17 cellular contexts compared by ENCODE assay signal in genomic region chr7:47915066-47915976, GRCh38. TPM values are rescaled to one million over a fixed set of nuclear protein-coding genes. Genes with fewer than 3 reads are reported as not detected.
A peak's percentile ranks its signal among the peaks of the same experiment; 100 is the strongest.
DNase-seq lines count a peak whose midpoint lies in the region; ATAC-seq, FAIRE-seq and TF ChIP-seq lines count a peak whose summit lies in the region.
"Had no signal": no experiment of that assay in that cellular context is flagged by ENCODE, and none has a peak within 500 bp of the region (broad histone marks: within the 10 kb centered on the region; RNA-seq: fewer than 3 reads in every experiment).

No MANE protein-coding gene starts in this region.

- intact Hi-C loops in Right ventricle myocardium superior (cut with DNase I), result no loop called here

- no peak for ATAC-seq in HG03565 (IDR thresholded peaks at IDR 0.05; ENCODE audit: unreplicated experiment)
- no peak for ATAC-seq in Right ventricle myocardium superior (ENCODE audit: poor library complexity)
- no peak for ATAC-seq in HG02678 (IDR thresholded peaks at IDR 0.05; ENCODE audit: unreplicated experiment)
- ATAC-seq: activated CD8-positive, alpha-beta T cell treated with anti-CD3 and anti-CD28 coated beads, Interleukin-2, amount 10 ng/mL, durations not matched to agents 7 days and 5 days; activated T-cell treated with anti-CD3 and anti-CD28 coated beads, Interleukin-2, amount 50 U/mL, for 72 hours had no signal

- peak; percentile 32 for FAIRE-seq in urothelium cell line (lab: Jason Lieb, UNC)

- H3K36me3 ChIP-seq in kidney epithelial cell (ENCODE audit: control insufficient read depth, insufficient read depth, low read length), result no peaks in the 10 kb centered on the region
- H3K36me3 ChIP-seq: cardiac muscle cell had no signal

- H3K27me3 ChIP-seq in kidney epithelial cell (ENCODE audit: control insufficient read depth, insufficient read depth, low read length), result no peaks in the 10 kb centered on the region
- H3K27me3 ChIP-seq: cardiac muscle cell had no signal

- no peak for TF ChIP-seq CTCF in choroid plexus epithelial cell (conservative IDR thresholded peaks at IDR 0.05; ENCODE audit: low read depth, low read length)
- no peak for TF ChIP-seq CTCF in kidney epithelial cell (IDR thresholded peaks at IDR 0.05; ENCODE audit: insufficient read depth, low read length, poor library complexity, severe bottlenecking)

- no peak overlapping the region for H3K4me3 ChIP-seq in choroid plexus epithelial cell (ENCODE audit: low read depth, low read length)
- no peak overlapping the region for H3K4me3 ChIP-seq in kidney epithelial cell (ENCODE audit: low read depth, low read length)
- H3K4me3 ChIP-seq: cardiac muscle cell had no signal

- DNase-seq in GM03348 (ENCODE audit: low spot score) (peak; percentile 55), choroid plexus epithelial cell (ENCODE audit: low read depth) (peak; percentile 36), kidney epithelial cell (ENCODE audit: low read depth) (peak; percentile 45), urothelium cell line (ENCODE audit: low spot score) (no peak), Right ventricle myocardium superior (no peak)
- DNase-seq: activated CD8-positive, alpha-beta T cell treated with anti-CD3 and anti-CD28 coated beads, Interleukin-2, amount 10 ng/mL, durations not matched to agents 7 days and 5 days; activated T-cell treated with anti-CD3 and anti-CD28 coated beads, Interleukin-2, amount 50 U/mL, for 72 hours; CD4-positive, CD25-positive, alpha-beta regulatory T cell; effector CD4-positive, alpha-beta T cell; Karpas-422; mammary epithelial cell; NCI-H1105 treated with DMSO at 0.1 percent for 48 hours; NCI-H774; stimulated activated CD4-positive, alpha-beta T cell treated with anti-CD3 and anti-CD28 coated beads, Interleukin-4, amount 100 ng/mL, for 24 hours had no signal

RNA-seq across cellular contexts. Expression of gene PKD1L1, which starts 32.9 kb away (rescaled TPM):
- total RNA-seq in kidney epithelial cell (0.08 and 0.14 TPM in 2 replicates), Right ventricle myocardium superior (1.9 TPM)

Comparison
In these comparisons a context has a peak if more than half of its experiments do, and no peak if none do; other contexts are left out.
1. DNase-seq: peak in GM03348 (single experiment), choroid plexus epithelial cell (single experiment) and kidney epithelial cell (single experiment); none in urothelium cell line (single experiment) and Right ventricle myocardium superior (single experiment).